1 cellular context compared by ENCODE assay signal in genomic region chr7:79806161-79806734, GRCh38.
TF ChIP-seq lines count a peak whose summit lies in the region.

No MANE protein-coding gene starts in this region.

TF ChIP-seq in GM23338, 12 proteins besides CTCF, POLR2A, EP300 and RAD21 (continued from another document):
- TF ChIP-seq ZNF462 (CRISPR knock-in tag; IDR thresholded peaks at IDR 0.05) (no peak), ZNF114 (CRISPR knock-in tag; IDR thresholded peaks at IDR 0.05) (no peak)
